In the genomic region with DNA sequence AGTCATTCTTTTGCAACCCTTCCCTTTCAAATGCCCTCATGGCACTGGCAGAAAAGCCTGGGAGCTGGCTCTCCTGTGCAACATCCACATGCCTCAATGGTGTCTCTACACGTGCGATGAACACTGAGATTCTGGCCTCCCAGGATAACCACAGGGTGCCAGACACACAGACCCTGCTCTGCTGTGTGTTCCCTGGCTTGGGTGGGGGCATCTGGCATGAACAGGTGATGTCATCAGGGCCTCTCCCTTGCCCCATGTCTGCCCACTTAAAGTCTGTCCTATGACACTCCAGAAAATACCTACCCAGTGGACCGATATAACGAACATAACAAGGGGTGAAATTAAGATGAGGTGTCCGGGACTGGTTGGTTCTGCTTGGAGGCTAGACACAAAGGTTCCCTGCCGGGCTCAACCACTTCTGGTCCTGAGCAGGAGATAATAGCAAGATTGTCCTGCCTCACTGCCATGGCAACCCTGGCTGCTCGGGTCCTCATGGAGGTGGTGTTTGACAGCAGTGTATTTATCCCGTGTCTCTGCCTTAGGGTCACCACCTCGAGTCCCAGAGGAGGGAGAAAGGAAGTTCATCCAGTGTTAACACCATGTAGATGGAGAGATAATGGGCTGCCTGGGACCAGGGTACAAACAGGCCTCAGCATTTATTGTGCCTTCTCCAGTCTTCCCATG, we compare ENCODE assay signal across 15 cellular contexts. TPM values are rescaled to one million over a fixed set of nuclear protein-coding genes. Genes with fewer than 3 reads are reported as not detected.
DNase-seq lines count a peak whose midpoint lies in the region; ATAC-seq and TF ChIP-seq lines count a peak whose summit lies in the region.
"Had no signal": no experiment of that assay in that cellular context is flagged by ENCODE, and none has a peak within 500 bp of the region (broad histone marks: within the 10 kb centered on the region; RNA-seq: fewer than 3 reads in every experiment).

No MANE protein-coding gene starts in this region.

- peak overlapping the region; percentile 51 for H3K23ac ChIP-seq in neuronal stem cell (ENCODE audit: low read depth, low read length, poor library complexity)

- H3K27me3 ChIP-seq in Panc1 (ENCODE audit: control insufficient read depth, insufficient read depth, low read length) (no peaks in the 10 kb centered on the region; the same call in 1 of the 2 replicates), neuronal stem cell (ENCODE audit: control insufficient read depth in 3 of 3, insufficient read depth in 3 of 3, low read depth in 1 of 3, low read length in 3 of 3) (peaks cover 3 to 67% (median 22%) of the 10 kb centered on the region in 3 experiments)

- H3K4ac ChIP-seq in neuronal stem cell (ENCODE audit: low read length), result no peak overlapping the region

- ATAC-seq in Panc1, result peak; percentile 28
- no peak for ATAC-seq in GM18517 (IDR thresholded peaks at IDR 0.05; ENCODE audit: unreplicated experiment)

- in situ Hi-C loops in Panc1 (cut with HindIII; ENCODE audit: low pct_unique_long_range_greater_than_20kb, low sequenced_read_pairs), result no loop called here

- H3K27ac ChIP-seq in Panc1 (ENCODE audit: low read length), result no peak overlapping the region
- H3K27ac ChIP-seq in neuronal stem cell (replicated peaks; ENCODE audit: low read length), result no peak overlapping the region
- H3K27ac ChIP-seq: stomach had no signal

- TF ChIP-seq CTCF in Panc1 (IDR thresholded peaks at IDR 0.05), result no peak

- no CpG with 5 or more reads among the region's 9 CpGs for WGBS in neuronal stem cell (ENCODE audit: extremely low coverage in 2 of 2, insufficient read length in 2 of 2, insufficient replicate concordance in 1 of 2), 2 donors

- no TSS peak for BruUV-seq in Panc1 (replicated peaks; lab: Mats Ljungman, UMichigan)

- H3K36me3 ChIP-seq in Panc1 (ENCODE audit: control insufficient read depth, insufficient read depth, low read length) (no peaks in the 10 kb centered on the region), neuronal stem cell (replicated peaks in 1 of 2; ENCODE audit: control insufficient read depth in 2 of 2, insufficient read depth in 2 of 2, low read length in 2 of 2) (no peaks in the 10 kb centered on the region)
- H3K36me3 ChIP-seq: HAP-1, stomach had no signal

- intact Hi-C loops in Panc1 (cut with micrococcal nuclease; ENCODE audit: unreplicated experiment), result no loop called here

- CTCF ChIA-PET in Panc1 (lab: Charles Lee), result interaction anchor here (0.5 to 2.6 kb wide), 9 partner anchors 17 to 113 kb away, joined by 3 to 39 read pairs (median 5); a partner anchor contains a TSS

- H3K4me3 ChIP-seq in Panc1 (ENCODE audit: low read depth in 2 of 2, low read length in 2 of 2), result no peak overlapping the region
- H3K4me3 ChIP-seq in neuronal stem cell (ENCODE audit: low read length in 2 of 2), result no peak overlapping the region
- H3K4me3 ChIP-seq: HAP-1, stomach had no signal

- no peak overlapping the region for H2AFZ ChIP-seq in neuronal stem cell (ENCODE audit: low read length)

- no peak overlapping the region for H2BK5ac ChIP-seq in neuronal stem cell (ENCODE audit: low read length)

- H3K4me1 ChIP-seq in Panc1 (ENCODE audit: control insufficient read depth, insufficient read depth, low read length) (no peaks in the 10 kb centered on the region), neuronal stem cell (ENCODE audit: control insufficient read depth in 2 of 2, insufficient read depth in 1 of 2, low read depth in 1 of 2, low read length in 2 of 2) (peaks cover 12 to 13% of the 10 kb centered on the region in 2 donors)
- H3K4me1 ChIP-seq: HAP-1 had no signal

- no peaks in the 10 kb centered on the region for H3K79me1 ChIP-seq in neuronal stem cell (ENCODE audit: low read depth, low read length)

- H3K18ac ChIP-seq in neuronal stem cell (ENCODE audit: low read length), result peak overlapping the region; percentile 69

- no peak overlapping the region for H3K4me2 ChIP-seq in neuronal stem cell (ENCODE audit: insufficient read depth, low read length, poor library complexity, severe bottlenecking)

- no peak overlapping the region for H3K9ac ChIP-seq in neuronal stem cell (ENCODE audit: low read depth, low read length, poor library complexity)

- H3K9me3 ChIP-seq in Panc1 (ENCODE audit: control insufficient read depth, insufficient read depth, low read depth, low read length) (no peaks in the 10 kb centered on the region), neuronal stem cell (replicated peaks in 1 of 2; ENCODE audit: control insufficient read depth in 2 of 2, insufficient read depth in 1 of 2, low read depth in 1 of 2, low read length in 2 of 2) (no peaks in the 10 kb centered on the region)
- H3K9me3 ChIP-seq: HAP-1, stomach had no signal

- H4K91ac ChIP-seq in neuronal stem cell (ENCODE audit: low read depth, low read length, poor library complexity), result no peak overlapping the region

- H2BK15ac ChIP-seq in neuronal stem cell (ENCODE audit: low read length), result no peak overlapping the region

- POLR2A ChIA-PET in Panc1 (lab: Charles Lee), result no interaction called here

- no peak overlapping the region for H2BK12ac ChIP-seq in neuronal stem cell (ENCODE audit: low read length)

- no peak overlapping the region for H4K8ac ChIP-seq in neuronal stem cell (ENCODE audit: low read depth, low read length)

- peak overlapping the region; percentile 8 for H2BK120ac ChIP-seq in neuronal stem cell (ENCODE audit: low read depth, low read length)

- no peak overlapping the region for H3K14ac ChIP-seq in neuronal stem cell (ENCODE audit: low read length)

- peak overlapping the region; percentile 48 for H2AK5ac ChIP-seq in neuronal stem cell (ENCODE audit: low read depth, low read length)

- DNase-seq in NCI-H146 (lab: John Stamatoyannopoulos, UW), result peak; percentile 36
- no peak for DNase-seq in NCI-H146 treated with DMSO at 0.1 percent for 48 hours (lab: John Stamatoyannopoulos, UW; ENCODE audit: unreplicated experiment)
- DNase-seq in DMS79 treated with DMSO at 0.1 percent for 48 hours (lab: John Stamatoyannopoulos, UW), result peak; percentile 9
- DNase-seq in Panc1 (ENCODE audit: low read depth, low spot score), result no peak
- DNase-seq in neuronal stem cell (ENCODE audit: low spot score), result no peak
- DNase-seq in NCI-H2029 treated with DMSO at 0.1 percent for 48 hours (lab: John Stamatoyannopoulos, UW), result no peak
- no peak for DNase-seq in activated CD4-positive, alpha-beta T cell treated with anti-CD3 and anti-CD28 coated beads, Interleukin-2, amount 50 U/mL, for 4 hours
- DNase-seq: activated B cell treated with CpG ODN at 0.5 μM for 24 hours had no signal

RNA-seq across cellular contexts. Expression of a gene that starts 19.3 kb away (rescaled TPM):
- not detected for total RNA-seq in Panc1 (2021; ENCODE audit: unreplicated experiment)
- polyA plus RNA-seq in Panc1 (2012; ENCODE audit: insufficient read length), result not detected
- polyA plus RNA-seq in neuronal stem cell (2013, experiment 1 of 2), result 0.01 TPM
- 0.01 TPM for polyA plus RNA-seq in neuronal stem cell (2013, experiment 2 of 2)
- total RNA-seq: activated B cell treated with CpG ODN at 0.5 μM for 24 hours, dermis blood vessel endothelial cell, lower leg skin, progenitor cell of endocrine pancreas had no signal
- polyA plus RNA-seq: keratinocyte had no signal

RNA-seq across cellular contexts. Expression of a gene that starts 21.1 kb away (rescaled TPM):
- 0.21 TPM for total RNA-seq in Panc1 (2021; ENCODE audit: unreplicated experiment)
- 0.46 TPM for polyA plus RNA-seq in Panc1 (2012; ENCODE audit: insufficient read length)
- 0.07 TPM for polyA plus RNA-seq in neuronal stem cell (2013, experiment 1 of 2)
- polyA plus RNA-seq in neuronal stem cell (2013, experiment 2 of 2), result 0.11 TPM
- total RNA-seq: dermis blood vessel endothelial cell, progenitor cell of endocrine pancreas had no signal

RNA-seq across cellular contexts. Expression of a gene that starts 22.9 kb away (rescaled TPM):
- 0.69 TPM for total RNA-seq in Panc1 (2021; ENCODE audit: unreplicated experiment)
- 1.5 TPM for polyA plus RNA-seq in Panc1 (2012; ENCODE audit: insufficient read length)
- 4.3 TPM for polyA plus RNA-seq in neuronal stem cell (2013, experiment 1 of 2)
- polyA plus RNA-seq in neuronal stem cell (2013, experiment 2 of 2), result 3.5 TPM
- total RNA-seq: dermis blood vessel endothelial cell, progenitor cell of endocrine pancreas had no signal

RNA-seq across cellular contexts. Expression of a gene that starts 54.0 kb away (rescaled TPM):
- 16.1 TPM for total RNA-seq in Panc1 (2021; ENCODE audit: unreplicated experiment)
- polyA plus RNA-seq in Panc1 (2012; ENCODE audit: insufficient read length), result 13.3 TPM
- 0.78 TPM for polyA plus RNA-seq in neuronal stem cell (2013, experiment 1 of 2)
- 0.62 TPM for polyA plus RNA-seq in neuronal stem cell (2013, experiment 2 of 2)
- total RNA-seq: activated B cell treated with CpG ODN at 0.5 μM for 24 hours, progenitor cell of endocrine pancreas had no signal

Comparison
In these comparisons a context has a peak if more than half of its experiments do, and no peak if none do; other contexts are left out.
1. DNase-seq: peak in NCI-H146 (single experiment) and DMS79 treated with DMSO at 0.1 percent for 48 hours (single experiment); none in NCI-H146 treated with DMSO at 0.1 percent for 48 hours (single experiment), Panc1 (single experiment), neuronal stem cell (single experiment), NCI-H2029 treated with DMSO at 0.1 percent for 48 hours (single experiment) and activated CD4-positive, alpha-beta T cell treated with anti-CD3 and anti-CD28 coated beads, Interleukin-2, amount 50 U/mL, for 4 hours (0 of 2).